ENCODE assay signal across 19 cellular contexts in the genomic region with DNA sequence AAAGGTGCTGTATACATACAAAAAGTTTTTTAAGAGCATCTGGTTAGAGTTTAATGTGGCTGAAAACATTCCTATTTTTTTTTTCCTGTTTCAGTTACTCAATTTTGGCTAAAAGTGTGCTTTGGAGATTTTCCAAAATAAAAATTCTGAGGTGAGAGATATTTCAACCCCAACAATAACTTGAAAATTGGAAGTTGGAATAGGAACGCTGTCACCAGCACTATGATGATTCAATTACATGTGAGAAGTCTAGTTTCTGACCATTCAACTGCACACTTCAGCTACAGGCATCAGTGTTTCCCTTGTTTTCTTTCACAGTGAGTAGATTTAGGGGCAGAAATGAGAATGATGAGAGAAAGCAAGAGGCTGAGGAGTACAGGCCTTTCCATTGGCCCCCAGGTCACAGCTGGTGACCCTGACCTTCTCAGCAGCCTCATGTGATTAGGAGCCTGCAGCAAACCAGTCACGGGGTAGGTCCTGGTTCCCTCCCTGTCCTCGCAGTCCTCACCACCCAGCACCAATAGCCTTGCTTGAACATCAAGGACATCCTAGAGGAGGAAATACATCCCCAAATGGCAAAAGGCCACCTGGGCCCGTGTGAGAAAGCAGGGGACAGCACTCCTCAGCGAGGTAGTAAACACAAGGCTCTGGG. TPM values are rescaled to one million over a fixed set of nuclear protein-coding genes. Genes with fewer than 3 reads are reported as not detected.
DNase-seq lines count a peak whose midpoint lies in the region; ATAC-seq and TF ChIP-seq lines count a peak whose summit lies in the region.
"Had no signal": no experiment of that assay in that cellular context is flagged by ENCODE, and none has a peak within 500 bp of the region (broad histone marks: within the 10 kb centered on the region; RNA-seq: fewer than 3 reads in every experiment).

No MANE protein-coding gene starts in this region.

- POLR2A ChIA-PET in IMR-90 (lab: Charles Lee; ENCODE audit: unreplicated experiment): no interaction called here

- intact Hi-C loops in IMR-90 (cut with micrococcal nuclease) (no loop called here), breast epithelium (cut with DNase I; ENCODE audit: low total_unique reads) (no loop called here)

- TF ChIP-seq POLR2A in IMR-90 (IDR thresholded peaks at IDR 0.05; ENCODE audit: low read depth, low read length) (no peak), breast epithelium (IDR thresholded peaks at IDR 0.05) (no peak)

- H3K9me3 ChIP-seq in IMR-90 (ENCODE audit: control insufficient read depth, insufficient read depth, low read length): no peaks in the 10 kb centered on the region
- no peaks in the 10 kb centered on the region for H3K9me3 ChIP-seq in breast epithelium
- H3K9me3 ChIP-seq: stomach had no signal

- H2BK20ac ChIP-seq in IMR-90 (ENCODE audit: low read depth, low read length): no peak overlapping the region

- H3K27ac ChIP-seq in IMR-90 (ENCODE audit: insufficient read depth, low read length) (no peak overlapping the region), breast epithelium (peak overlapping the region; percentile 26 to 48)
- H3K27ac ChIP-seq: SK-N-MC, stomach had no signal

- ATAC-seq in IMR-90 (ENCODE audit: low read depth) (no peak), HG02938 (IDR thresholded peaks at IDR 0.05; ENCODE audit: unreplicated experiment) (no peak)
- ATAC-seq in stimulated activated effector memory CD8-positive, alpha-beta T cell treated with anti-CD3 and anti-CD28 coated beads, Interleukin-12 subunit alpha, Interleukin-12 subunit beta, amount 100 ng/mL, for 72 hours: peak; percentile 70

- no peak overlapping the region for H2BK5ac ChIP-seq in IMR-90 (ENCODE audit: low read depth, low read length, poor library complexity, severe bottlenecking)

- no peak overlapping the region for H2AFZ ChIP-seq in IMR-90 (replicated peaks; ENCODE audit: low read length, poor library complexity)

- CTCF ChIA-PET in IMR-90 (lab: Yijun Ruan, JAX): no interaction called here

- no peak overlapping the region for H2BK15ac ChIP-seq in IMR-90 (ENCODE audit: low read depth, low read length)

- no peak overlapping the region for H3K56ac ChIP-seq in IMR-90 (ENCODE audit: extremely low read depth, insufficient read depth, low read length)

- dilution Hi-C loops in IMR-90 (cut with HindIII; ENCODE audit: low sequenced_read_pairs, unreplicated experiment): no loop called here

- H3K36me3 ChIP-seq in IMR-90 (ENCODE audit: control insufficient read depth, insufficient read depth, low read length) (no peaks in the 10 kb centered on the region), breast epithelium (no peaks in the 10 kb centered on the region)
- H3K36me3 ChIP-seq: stomach had no signal

- no peak overlapping the region for H4K8ac ChIP-seq in IMR-90 (ENCODE audit: low read depth in 2 of 2, low read length in 2 of 2)

- BruUV-seq in IMR-90 (replicated peaks; lab: Mats Ljungman, UMichigan): no TSS peak

- WGBS in IMR-90 (ENCODE audit: extremely low coverage in 2 of 2, insufficient read length in 1 of 2), 2 experiments: no CpG with 5 or more reads among the region's 5 CpGs

- H4K5ac ChIP-seq in IMR-90 (ENCODE audit: low read depth, low read length): no peak overlapping the region

- no peak overlapping the region for H3K18ac ChIP-seq in IMR-90 (ENCODE audit: low read depth, low read length)

- TF ChIP-seq RAD21 in IMR-90 (IDR thresholded peaks at IDR 0.05; ENCODE audit: low read length): no peak

- peaks cover 5% of the 10 kb centered on the region; the same call in 1 of the 2 replicates for H3K9me1 ChIP-seq in IMR-90 (ENCODE audit: insufficient read depth, low read length)

- no peak for DNase-seq in IMR-90
- DNase-seq in breast epithelium (ENCODE audit: low spot score in 2 of 2): no peak
- DNase-seq in left kidney (ENCODE audit: low read depth, low spot score): peak; percentile 14
- no peak for DNase-seq in stimulated activated effector memory CD8-positive, alpha-beta T cell treated with anti-CD3 and anti-CD28 coated beads, Interleukin-12 subunit alpha, Interleukin-12 subunit beta, amount 100 ng/mL, for 72 hours (ENCODE audit: low spot score in 2 of 2)
- no peak for DNase-seq in kidney tubule cell (ENCODE audit: low spot score)
- no peak for DNase-seq in ureter (ENCODE audit: low spot score)
- DNase-seq: activated CD4-positive, alpha-beta T cell treated with anti-CD3 and anti-CD28 coated beads, Interleukin-2, amount 10 ng/mL, durations not matched to agents 24 days and 14 days; CD4-positive, CD25-positive, alpha-beta regulatory T cell; DMS 273 treated with DMSO at 0.1 percent for 48 hours; glutamatergic neuron; H7; NCI-H1436 treated with DMSO at 0.1 percent for 48 hours; NCI-H510A; NK-92 treated with Interleukin-12 subunit alpha and Interleukin-12 subunit beta, amount 100 ng/mL, for 24 hours; stimulated activated CD4-positive, alpha-beta T cell treated with anti-CD3 and anti-CD28 coated beads, Interleukin-4, amount 100 ng/mL, for 1 hour; stomach; T-helper 2 cell had no signal

- no peaks in the 10 kb centered on the region for H3K79me1 ChIP-seq in IMR-90 (ENCODE audit: low read depth in 1 of 2, low read length in 2 of 2)

- H4K91ac ChIP-seq in IMR-90 (ENCODE audit: insufficient read depth, low read depth, low read length): no peak overlapping the region

- H2AK5ac ChIP-seq in IMR-90 (ENCODE audit: low read depth, low read length): peak overlapping the region; percentile 13; the same call in 1 of the 2 replicates

- no peaks in the 10 kb centered on the region for H3K36me3 Mint-ChIP-seq in stimulated activated effector memory CD8-positive, alpha-beta T cell treated with anti-CD3 and anti-CD28 coated beads, Interleukin-12 subunit alpha, Interleukin-12 subunit beta, amount 100 ng/mL, for 72 hours

- in situ Hi-C loops in IMR-90 (cut with MboI; ENCODE audit: low sequenced_read_pairs): no loop called here

- H3K27me3 ChIP-seq in IMR-90 (ENCODE audit: control insufficient read depth, insufficient read depth, low read length): no peaks in the 10 kb centered on the region
- no peaks in the 10 kb centered on the region for H3K27me3 ChIP-seq in breast epithelium
- H3K27me3 ChIP-seq: stomach had no signal

- no peak overlapping the region for H3K4me3 Mint-ChIP-seq in stimulated activated effector memory CD8-positive, alpha-beta T cell treated with anti-CD3 and anti-CD28 coated beads, Interleukin-12 subunit alpha, Interleukin-12 subunit beta, amount 100 ng/mL, for 72 hours
- H3K4me3 Mint-ChIP-seq: activated CD4-positive, alpha-beta T cell treated with anti-CD3 and anti-CD28 coated beads, Interleukin-2, amount 10 ng/mL, durations not matched to agents 24 days and 14 days; CD4-positive, CD25-positive, alpha-beta regulatory T cell had no signal

- no peaks in the 10 kb centered on the region for H4K20me1 ChIP-seq in IMR-90 (ENCODE audit: insufficient read depth, low read length)

- no peak overlapping the region for H2BK120ac ChIP-seq in IMR-90 (ENCODE audit: low read depth, low read length)

- H3K4me2 ChIP-seq in IMR-90 (ENCODE audit: low read depth, low read length): no peak overlapping the region

- peaks cover 6% of the 10 kb centered on the region for H3K4me1 Mint-ChIP-seq in stimulated activated effector memory CD8-positive, alpha-beta T cell treated with anti-CD3 and anti-CD28 coated beads, Interleukin-12 subunit alpha, Interleukin-12 subunit beta, amount 100 ng/mL, for 72 hours
- H3K4me1 Mint-ChIP-seq: activated CD4-positive, alpha-beta T cell treated with anti-CD3 and anti-CD28 coated beads, Interleukin-2, amount 10 ng/mL, durations not matched to agents 24 days and 14 days had no signal

- H3K4ac ChIP-seq in IMR-90 (ENCODE audit: low read depth, low read length): no peak overlapping the region

- H2AK9ac ChIP-seq in IMR-90 (replicated peaks; ENCODE audit: low read depth, low read length, poor library complexity): no peak overlapping the region

- H3K4me1 ChIP-seq in IMR-90 (ENCODE audit: control insufficient read depth, insufficient read depth, low read length) (peaks cover 5% of the 10 kb centered on the region; the same call in 1 of the 2 replicates), breast epithelium (no peaks in the 10 kb centered on the region)
- H3K4me1 ChIP-seq: stomach had no signal

- no peak overlapping the region for H3K14ac ChIP-seq in IMR-90 (replicated peaks; ENCODE audit: low read depth, low read length)

- TF ChIP-seq CTCF in IMR-90 (conservative IDR thresholded peaks at IDR 0.05; ENCODE audit: low read depth, low read length) (no peak), breast epithelium (IDR thresholded peaks at IDR 0.05) (no peak)

- no peaks in the 10 kb centered on the region for H3K9me3 Mint-ChIP-seq in stimulated activated effector memory CD8-positive, alpha-beta T cell treated with anti-CD3 and anti-CD28 coated beads, Interleukin-12 subunit alpha, Interleukin-12 subunit beta, amount 100 ng/mL, for 72 hours
- H3K9me3 Mint-ChIP-seq: activated CD4-positive, alpha-beta T cell treated with anti-CD3 and anti-CD28 coated beads, Interleukin-2, amount 10 ng/mL, durations not matched to agents 24 days and 14 days; CD4-positive, CD25-positive, alpha-beta regulatory T cell had no signal

- H3K9ac ChIP-seq in IMR-90 (ENCODE audit: low read depth, low read length): no peak overlapping the region

- no peak overlapping the region for H3K27ac Mint-ChIP-seq in stimulated activated effector memory CD8-positive, alpha-beta T cell treated with anti-CD3 and anti-CD28 coated beads, Interleukin-12 subunit alpha, Interleukin-12 subunit beta, amount 100 ng/mL, for 72 hours
- H3K27ac Mint-ChIP-seq: activated CD4-positive, alpha-beta T cell treated with anti-CD3 and anti-CD28 coated beads, Interleukin-2, amount 10 ng/mL, durations not matched to agents 24 days and 14 days; CD4-positive, CD25-positive, alpha-beta regulatory T cell had no signal

- no peak overlapping the region for H3K23ac ChIP-seq in IMR-90 (ENCODE audit: low read depth, low read length)

- H3K4me3 ChIP-seq in IMR-90 (ENCODE audit: insufficient read depth, low read depth, low read length) (no peak overlapping the region), breast epithelium (no peak overlapping the region)
- H3K4me3 ChIP-seq: SK-N-MC, stomach had no signal

TF ChIP-seq in IMR-90, 13 proteins besides CTCF, POLR2A, EP300 and RAD21 (continues in another document):
- TF ChIP-seq CHD1 (IDR thresholded peaks at IDR 0.05; ENCODE audit: low read depth, low read length): no peak
- no peak for TF ChIP-seq NFE2L2 (IDR thresholded peaks at IDR 0.05; ENCODE audit: low read depth, low read length)

RNA-seq across cellular contexts. Expression of gene FILIP1L, which starts 9.9 kb away (rescaled TPM):
- total RNA-seq in IMR-90 (2012; rRNA removed) (19.9 and 21.1 TPM in 2 replicates), breast epithelium (10 to 100 TPM; 19.8 to 23.7 (median 23.3) TPM), ureter (136 TPM)
- 11.5 and 14.7 TPM in 2 replicates for polyA plus RNA-seq in IMR-90 (2012; rRNA removed)
- polyA plus RNA-seq in IMR-90 (2012; cell fraction: cytosol; rRNA removed): 2.5 and 4.3 TPM in 2 replicates
- 1.4 and 10.5 TPM in 2 replicates for polyA plus RNA-seq in IMR-90 (2012; cell fraction: nucleus; rRNA removed; ENCODE audit: low replicate concordance)
